Comparison of ENCODE assay signal across 12 cellular contexts in the genomic region with DNA sequence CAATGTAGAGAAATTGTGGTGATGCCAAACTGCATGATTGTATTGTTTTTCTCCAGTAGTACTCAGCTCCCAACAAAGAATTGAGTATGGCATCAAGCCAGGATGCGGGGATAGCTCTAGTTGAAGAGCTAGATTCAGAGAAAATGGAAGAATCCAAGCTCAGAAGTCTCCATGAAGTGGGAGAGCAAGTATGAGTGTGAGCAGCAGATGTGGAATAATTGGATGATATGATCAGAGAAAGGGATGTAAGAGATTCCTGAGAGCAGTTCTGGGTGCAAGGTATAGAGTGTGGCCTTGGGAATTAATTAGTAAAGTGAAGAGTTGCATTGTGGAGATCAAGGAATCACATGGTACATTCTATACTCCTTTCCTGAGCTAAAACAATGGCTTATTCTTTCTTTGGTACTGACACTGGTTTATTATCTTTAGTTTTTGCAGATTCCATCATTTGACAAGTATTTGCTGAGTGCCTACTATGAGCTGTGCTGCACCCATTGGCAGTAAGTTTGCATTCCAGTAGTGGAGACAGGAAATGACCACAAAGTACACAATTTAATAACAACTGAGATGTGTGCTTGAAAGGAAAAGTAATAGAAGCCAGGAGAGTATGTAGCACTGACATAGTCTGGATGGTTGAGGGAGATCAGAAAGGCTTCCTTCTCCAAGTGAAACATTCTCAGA.
DNase-seq lines count a peak whose midpoint lies in the region; ATAC-seq and TF ChIP-seq lines count a peak whose summit lies in the region.
"Had no signal": no experiment of that assay in that cellular context is flagged by ENCODE, and none has a peak within 500 bp of the region (broad histone marks: within the 10 kb centered on the region; RNA-seq: fewer than 3 reads in every experiment).

No MANE protein-coding gene starts in this region.

- no peaks in the 10 kb centered on the region for H3K36me3 Mint-ChIP-seq in nephron progenitor cell (ENCODE audit: low read depth)

- H3K9me3 Mint-ChIP-seq in nephron progenitor cell = no peaks in the 10 kb centered on the region
- H3K9me3 Mint-ChIP-seq: activated CD4-positive, alpha-beta memory T cell treated with anti-CD3 and anti-CD28 coated beads, Interleukin-2, amount 10 ng/mL, durations not matched to agents 7 days and 5 days; stimulated activated naive B cell treated with anti-CD40 and anti-IgM and Interleukin-4, amounts not matched to agents 10 μg/mL and 1 μg/mL and 100 μg/mL, for 72 hours had no signal

- no peaks in the 10 kb centered on the region for H4K20me1 ChIP-seq in fibroblast of lung (ENCODE audit: control insufficient read depth, extremely low read depth, insufficient read depth, low read length)

- H3K4me3 ChIP-seq in Panc1 (ENCODE audit: low read depth in 2 of 2, low read length in 2 of 2) (no peak overlapping the region), fibroblast of lung (replicated peaks in 1 of 4; ENCODE audit: control extremely low read depth in 1 of 4, insufficient read depth in 1 of 4, low read depth in 3 of 4, low read length in 4 of 4) (no peak overlapping the region)

- no peaks in the 10 kb centered on the region for H3K27me3 ChIP-seq in Panc1 (ENCODE audit: control insufficient read depth, insufficient read depth, low read length)
- H3K27me3 ChIP-seq in fibroblast of lung (ENCODE audit: control insufficient read depth, insufficient read depth, low read length) = no peaks in the 10 kb centered on the region

- no peaks in the 10 kb centered on the region for H3K9me3 ChIP-seq in Panc1 (ENCODE audit: control insufficient read depth, insufficient read depth, low read depth, low read length)
- no peaks in the 10 kb centered on the region for H3K9me3 ChIP-seq in fibroblast of lung (ENCODE audit: control insufficient read depth, insufficient read depth, low read depth, low read length)

- TF ChIP-seq CTCF in Panc1 (IDR thresholded peaks at IDR 0.05) (no peak), fibroblast of lung (conservative IDR thresholded peaks at IDR 0.05 in 1 of 2, IDR thresholded peaks at IDR 0.05 in 1 of 2; ENCODE audit: low read depth in 1 of 2, low read length in 2 of 2) (no peak), nephron progenitor cell (IDR thresholded peaks at IDR 0.05) (no peak)

- no peak overlapping the region for H3K27ac Mint-ChIP-seq in nephron progenitor cell
- H3K27ac Mint-ChIP-seq: activated CD4-positive, alpha-beta memory T cell treated with anti-CD3 and anti-CD28 coated beads, Interleukin-2, amount 10 ng/mL, durations not matched to agents 7 days and 5 days; stimulated activated naive B cell treated with anti-CD40 and anti-IgM and Interleukin-4, amounts not matched to agents 10 μg/mL and 1 μg/mL and 100 μg/mL, for 72 hours had no signal

- no peak overlapping the region for H2AFZ ChIP-seq in fibroblast of lung (ENCODE audit: low read length)

- no peak overlapping the region for H3K4me2 ChIP-seq in fibroblast of lung (ENCODE audit: extremely low read depth, insufficient read depth, low read length)

- CTCF ChIA-PET in Panc1 (lab: Charles Lee) = no interaction called here

- POLR2A ChIA-PET in Panc1 (lab: Charles Lee) = no interaction called here

- peak; percentile 64 for ATAC-seq in Panc1
- no peak for ATAC-seq in GM19328 (IDR thresholded peaks at IDR 0.05; ENCODE audit: unreplicated experiment)
- ATAC-seq: stimulated activated naive B cell treated with anti-CD40 and anti-IgM and Interleukin-4, amounts not matched to agents 10 μg/mL and 1 μg/mL and 100 μg/mL, for 72 hours had no signal

- no peaks in the 10 kb centered on the region for H3K79me2 ChIP-seq in fibroblast of lung (ENCODE audit: control insufficient read depth, insufficient read depth, low read length)

- H3K4me1 ChIP-seq in Panc1 (ENCODE audit: control insufficient read depth, insufficient read depth, low read length) (no peaks in the 10 kb centered on the region), fibroblast of lung (ENCODE audit: control insufficient read depth, extremely low read depth, insufficient read depth, low read length) (no peaks in the 10 kb centered on the region)

- no TSS peak for BruUV-seq in Panc1 (replicated peaks; lab: Mats Ljungman, UMichigan)

- intact Hi-C loops in Panc1 (cut with micrococcal nuclease; ENCODE audit: unreplicated experiment) = no loop called here

- in situ Hi-C loops in Panc1 (cut with HindIII; ENCODE audit: low pct_unique_long_range_greater_than_20kb, low sequenced_read_pairs) = no loop called here

- H3K36me3 ChIP-seq in Panc1 (ENCODE audit: control insufficient read depth, insufficient read depth, low read length) (no peaks in the 10 kb centered on the region), fibroblast of lung (ENCODE audit: control insufficient read depth, insufficient read depth, low read length) (no peaks in the 10 kb centered on the region)

- H3K4me1 Mint-ChIP-seq in nephron progenitor cell = no peaks in the 10 kb centered on the region
- H3K4me1 Mint-ChIP-seq: activated CD4-positive, alpha-beta memory T cell treated with anti-CD3 and anti-CD28 coated beads, Interleukin-2, amount 10 ng/mL, durations not matched to agents 7 days and 5 days; stimulated activated naive B cell treated with anti-CD40 and anti-IgM and Interleukin-4, amounts not matched to agents 10 μg/mL and 1 μg/mL and 100 μg/mL, for 72 hours had no signal

- DNase-seq in EL (peak; percentile 81), Panc1 (ENCODE audit: low read depth, low spot score) (no peak), fibroblast of lung (ENCODE audit: low read depth in 2 of 2) (peak; percentile 40 to 96), pons (ENCODE audit: low spot score) (peak; percentile 94), SIG-M5 (lab: John Stamatoyannopoulos, UW) (no peak), nephron progenitor cell (no peak), DMS153 treated with DMSO at 0.1 percent for 48 hours (lab: John Stamatoyannopoulos, UW; ENCODE audit: unreplicated experiment) (no peak)
- DNase-seq: activated CD4-positive, alpha-beta memory T cell treated with anti-CD3 and anti-CD28 coated beads, Interleukin-2, amount 10 ng/mL, durations not matched to agents 7 days and 5 days; NCI-H2171 treated with DMSO at 0.1 percent for 48 hours; stimulated activated CD4-positive, alpha-beta T cell treated with anti-CD3 and anti-CD28 coated beads, Interleukin-15, amount 100 ng/mL, for 24 hours; stimulated activated naive B cell treated with anti-CD40 and anti-IgM and Interleukin-4, amounts not matched to agents 10 μg/mL and 1 μg/mL and 100 μg/mL, for 72 hours had no signal

- H3K27ac ChIP-seq in Panc1 (ENCODE audit: low read length) (no peak overlapping the region), fibroblast of lung (ENCODE audit: insufficient read depth, low read length) (peak overlapping the region; percentile 44)

- H3K9ac ChIP-seq in fibroblast of lung (ENCODE audit: insufficient read depth, low read length) = no peak overlapping the region

- peaks cover 3% of the 10 kb centered on the region for H3K27me3 Mint-ChIP-seq in nephron progenitor cell (ENCODE audit: low read depth, poor library complexity)
- H3K27me3 Mint-ChIP-seq: stimulated activated naive B cell treated with anti-CD40 and anti-IgM and Interleukin-4, amounts not matched to agents 10 μg/mL and 1 μg/mL and 100 μg/mL, for 72 hours had no signal

- no peak overlapping the region for H3K4me3 Mint-ChIP-seq in nephron progenitor cell
- H3K4me3 Mint-ChIP-seq: activated CD4-positive, alpha-beta memory T cell treated with anti-CD3 and anti-CD28 coated beads, Interleukin-2, amount 10 ng/mL, durations not matched to agents 7 days and 5 days; stimulated activated naive B cell treated with anti-CD40 and anti-IgM and Interleukin-4, amounts not matched to agents 10 μg/mL and 1 μg/mL and 100 μg/mL, for 72 hours had no signal

Comparison
In these comparisons a context has a peak if more than half of its experiments do, and no peak if none do; other contexts are left out.
1. DNase-seq: peak in EL (single experiment), fibroblast of lung (2 of 2) and pons (single experiment); none in Panc1 (single experiment), SIG-M5 (single experiment), nephron progenitor cell (single experiment) and DMS153 treated with DMSO at 0.1 percent for 48 hours (single experiment).